ENCODE assay signal across 21 cellular contexts in genomic region chr14:94702629-94703028, GRCh38.
DNase-seq lines count a peak whose midpoint lies in the region; ATAC-seq, FAIRE-seq and TF ChIP-seq lines count a peak whose summit lies in the region.
"Had no signal": no experiment of that assay in that cellular context is flagged by ENCODE, and none has a peak within 500 bp of the region (broad histone marks: within the 10 kb centered on the region; RNA-seq: fewer than 3 reads in every experiment).

No MANE protein-coding gene starts in this region.

- peaks cover 19% of the 10 kb centered on the region for H3K4me1 Mint-ChIP-seq in Calu3 (ENCODE audit: low read depth, unreplicated experiment)

- CTCF ChIA-PET in Calu3 (lab: Charles Lee): interaction anchor here (0.8 kb wide), 1 partner anchor 13 kb away, joined by 3 read pairs; no protein-coding TSS in a partner anchor

- no peak overlapping the region for H3K4me3 Mint-ChIP-seq in Calu3 (ENCODE audit: low read depth, unreplicated experiment)
- H3K4me3 Mint-ChIP-seq: H9 had no signal

- no peak for FAIRE-seq in bronchial epithelial cell (lab: Jason Lieb, UNC)
- FAIRE-seq: GM12891, HTR-8/SVneo, RCC 7860 had no signal

- H3K36me3 ChIP-seq in bronchial epithelial cell (ENCODE audit: control insufficient read depth, insufficient read depth, low read length): no peaks in the 10 kb centered on the region
- H3K36me3 ChIP-seq: BE2C had no signal

- ATAC-seq in HG02678 (IDR thresholded peaks at IDR 0.05; ENCODE audit: unreplicated experiment) (no peak), GM21360 (IDR thresholded peaks at IDR 0.05; ENCODE audit: unreplicated experiment) (no peak)

- BruUV-seq in Calu3 (replicated peaks; lab: Mats Ljungman, UMichigan): no TSS peak

- no peaks in the 10 kb centered on the region for H3K27me3 ChIP-seq in bronchial epithelial cell (ENCODE audit: control insufficient read depth, insufficient read depth, low read length)
- H3K27me3 ChIP-seq: BE2C had no signal

- intact Hi-C loops in Calu3 (cut with micrococcal nuclease; ENCODE audit: unreplicated experiment) (no loop called here), posterior cingulate gyrus (cut with DNase I) (no loop called here)

- no peak overlapping the region for H3K4me3 ChIP-seq in bronchial epithelial cell (ENCODE audit: low read depth, low read length)

- H3K9me3 Mint-ChIP-seq in Calu3 (ENCODE audit: low read depth, unreplicated experiment): no peaks in the 10 kb centered on the region
- H3K9me3 Mint-ChIP-seq: H9 had no signal

- peaks cover 47% of the 10 kb centered on the region for H3K27me3 Mint-ChIP-seq in Calu3 (ENCODE audit: unreplicated experiment)

- H3K27ac Mint-ChIP-seq in Calu3 (ENCODE audit: unreplicated experiment): peak overlapping the region; percentile 51
- H3K27ac Mint-ChIP-seq: H9 had no signal

- TF ChIP-seq CTCF in Calu3 (IDR thresholded peaks at IDR 0.05; ENCODE audit: unreplicated experiment): no peak
- no peak for TF ChIP-seq CTCF in bronchial epithelial cell (IDR thresholded peaks at IDR 0.05; ENCODE audit: insufficient read depth, low read length, severe bottlenecking)

- H3K36me3 Mint-ChIP-seq in Calu3 (ENCODE audit: insufficient read depth, unreplicated experiment): no peaks in the 10 kb centered on the region

- DNase-seq in Calu3 (no peak), HT1080 (ENCODE audit: low read depth) (peak; percentile 38), bronchial epithelial cell (ENCODE audit: low read depth) (peak; percentile 48), kidney tubule cell (ENCODE audit: low spot score) (peak; percentile 45), SW 1271 (lab: John Stamatoyannopoulos, UW) (no peak), posterior cingulate gyrus (no peak)
- DNase-seq: BE2C, DMS79 treated with DMSO at 0.1 percent for 48 hours, H9, NCI-H1694 treated with DMSO at 0.1 percent for 48 hours, NCI-H2081 treated with DMSO at 0.1 percent for 48 hours, NCI-H2171 treated with DMSO at 0.1 percent for 48 hours, NCI-H526, OCI-M1, SHP77, SK-N-SH had no signal

Comparison
In these comparisons a context has a peak if more than half of its experiments do, and no peak if none do; other contexts are left out.
1. DNase-seq: peak in HT1080 (single experiment), bronchial epithelial cell (single experiment) and kidney tubule cell (single experiment); none in Calu3 (single experiment), SW 1271 (0 of 2) and posterior cingulate gyrus (0 of 10).